In the genomic region with DNA sequence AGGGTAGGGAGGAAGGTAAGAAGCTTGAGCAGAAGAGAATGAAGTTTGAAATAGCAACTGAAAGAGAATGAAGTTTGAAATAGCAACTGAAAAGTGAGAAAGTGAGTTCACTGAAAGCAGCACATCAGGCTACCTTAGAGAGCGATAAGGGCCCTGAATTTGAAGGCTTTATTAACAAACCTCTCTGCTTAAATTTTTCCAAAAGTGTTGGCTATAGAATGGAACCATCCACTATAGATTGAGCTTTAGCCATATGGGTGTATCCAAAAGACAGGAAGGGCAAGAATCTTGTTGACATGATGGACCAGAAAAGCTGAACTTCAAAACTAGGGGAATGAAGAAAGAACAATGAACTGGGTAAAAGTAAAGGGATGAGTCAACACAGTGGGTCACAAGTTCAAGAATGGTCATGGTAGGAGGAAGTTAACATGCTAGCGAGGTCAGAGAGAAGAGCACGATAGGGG, we compare ENCODE assay signal across 17 cellular contexts.
DNase-seq lines count a peak whose midpoint lies in the region; ATAC-seq, FAIRE-seq and TF ChIP-seq lines count a peak whose summit lies in the region.
"Had no signal": no experiment of that assay in that cellular context is flagged by ENCODE, and none has a peak within 500 bp of the region (broad histone marks: within the 10 kb centered on the region; RNA-seq: fewer than 3 reads in every experiment).

No MANE protein-coding gene starts in this region.

- peak; percentile 9 for FAIRE-seq in GM12891 (lab: Jason Lieb, UNC)
- FAIRE-seq: HTR-8/SVneo, small intestine had no signal

- no peak for TF ChIP-seq POLR2A in GM12891 (IDR thresholded peaks at IDR 0.05; ENCODE audit: low read depth, low read length)

- DNase-seq in GM12891 (ENCODE audit: insufficient read length, low spot score) (no peak), Ammon's horn (ENCODE audit: low spot score) (no peak), middle frontal gyrus (ENCODE audit: extremely low spot score, low spot score) (no peak), NCI-H146 treated with DMSO at 0.1 percent for 48 hours (lab: John Stamatoyannopoulos, UW; ENCODE audit: unreplicated experiment) (no peak), NCI-H446 (lab: John Stamatoyannopoulos, UW) (no peak)
- DNase-seq: DMS79; effector memory CD4-positive, alpha-beta T cell; gastrocnemius medialis; naive thymus-derived CD8-positive, alpha-beta T cell; NCI-H1417 treated with DMSO at 0.1 percent for 48 hours; NCI-H526; SHP77 treated with DMSO at 0.1 percent for 48 hours; small intestine had no signal

- ATAC-seq in GM19397 (IDR thresholded peaks at IDR 0.05; ENCODE audit: unreplicated experiment) (peak; percentile 69), HG02759 (IDR thresholded peaks at IDR 0.05; ENCODE audit: unreplicated experiment) (peak; percentile 78), HG03354 (IDR thresholded peaks at IDR 0.05; ENCODE audit: poor library complexity, severe bottlenecking, unreplicated experiment) (peak; percentile 84)
- ATAC-seq: gastrocnemius medialis; naive thymus-derived CD8-positive, alpha-beta T cell had no signal

TF ChIP-seq in GM12891, 5 proteins besides CTCF, POLR2A, EP300 and RAD21:
- no peak for TF ChIP-seq SPI1 (IDR thresholded peaks at IDR 0.05; ENCODE audit: low read depth, low read length)
- TF ChIP-seq POU2F2 (IDR thresholded peaks at IDR 0.05; ENCODE audit: low read depth, low read length), result no peak
- no peak for TF ChIP-seq TAF1 (IDR thresholded peaks at IDR 0.05; ENCODE audit: low read depth, low read length)
- TF ChIP-seq PAX5 (IDR thresholded peaks at IDR 0.05; ENCODE audit: insufficient read depth, low read length, severe bottlenecking), result no peak
- TF ChIP-seq POLR2AphosphoS5 (IDR thresholded peaks at IDR 0.05; ENCODE audit: low read depth, low read length), result no peak
